21 cellular contexts compared by ENCODE assay signal in the genomic region with DNA sequence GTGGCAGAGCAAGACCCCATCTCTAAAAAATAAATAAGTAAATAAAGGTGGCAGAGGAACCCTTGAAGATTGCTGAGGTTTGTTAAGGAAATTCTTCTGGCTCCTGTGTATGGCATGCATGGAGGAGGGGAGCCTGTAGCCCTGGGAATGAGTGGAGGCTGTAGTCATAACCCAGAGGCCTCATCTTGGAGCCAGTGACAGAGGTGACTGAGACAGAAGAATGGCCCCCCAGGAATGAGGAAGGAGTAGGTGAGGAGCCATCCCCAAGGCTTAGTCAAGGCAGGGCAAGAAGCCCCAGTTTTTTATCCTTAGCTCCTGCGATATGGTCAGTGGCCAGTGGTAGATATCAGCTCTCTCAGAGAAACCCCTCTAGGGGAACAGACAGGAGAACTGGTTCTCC.
"Had no signal": no experiment of that assay in that cellular context is flagged by ENCODE, and none has a peak within 500 bp of the region (broad histone marks: within the 10 kb centered on the region; RNA-seq: fewer than 3 reads in every experiment).

No MANE protein-coding gene starts in this region.

- H3K4me1 ChIP-seq: colonic mucosa, gastroesophageal sphincter, psoas muscle, right atrium auricular region, tibial artery had no signal

- H3K9me3 ChIP-seq: colonic mucosa, gastroesophageal sphincter, ovary, psoas muscle, right atrium auricular region, spleen, tibial artery had no signal

- H3K27me3 Mint-ChIP-seq: activated CD4-positive, alpha-beta T cell treated with anti-CD3 and anti-CD28 coated beads for 36 hours; activated naive CD4-positive, alpha-beta T cell treated with anti-CD3 and anti-CD28 coated beads, Interleukin-2, amount 50 U/mL, for 24 hours; natural killer cell treated with Interleukin-12 subunit alpha and Interleukin-12 subunit beta and Interleukin-15 and Interleukin-18, amount 100 ng/mL, for 72 hours; T-helper 17 cell had no signal

- DNase-seq: activated B cell treated with CpG ODN at 0.5 μM for 24 hours; activated CD4-positive, alpha-beta T cell treated with anti-CD3 and anti-CD28 coated beads for 36 hours; activated CD4-positive, alpha-beta T cell treated with anti-CD3 and anti-CD28 coated beads, Interleukin-2, amount 50 U/mL, for 48 hours; activated gamma-delta T cell treated with Interleukin-2 at 50 U/mL for 16 hours; aorta; brain microvascular endothelial cell; central memory CD4-positive, alpha-beta T cell; colonic mucosa; left colon; ovary; psoas muscle; spleen; stimulated activated CD4-positive, alpha-beta T cell treated with anti-CD3 and anti-CD28 coated beads, Interleukin-4, amount 100 ng/mL, for 24 hours; stimulated activated naive CD8-positive, alpha-beta T cell treated with anti-CD3 and anti-CD28 coated beads, Interleukin-15, Interleukin-2, amounts not matched to agents 100 U/mL and 50 U/mL, for 24 hours; T-helper 17 cell; tibial artery had no signal

- H3K27me3 ChIP-seq: brain microvascular endothelial cell, colonic mucosa, gastroesophageal sphincter, ovary, right atrium auricular region, spleen, tibial artery had no signal

- ATAC-seq: activated CD4-positive, alpha-beta T cell treated with anti-CD3 and anti-CD28 coated beads for 36 hours; gastroesophageal sphincter; left colon; natural killer cell treated with Interleukin-12 subunit alpha and Interleukin-12 subunit beta and Interleukin-15 and Interleukin-18, amount 100 ng/mL, for 72 hours; psoas muscle; stimulated activated naive CD8-positive, alpha-beta T cell treated with anti-CD3 and anti-CD28 coated beads, Interleukin-15, Interleukin-2, amounts not matched to agents 100 U/mL and 50 U/mL, for 24 hours; T-helper 17 cell had no signal

- H3K4me3 Mint-ChIP-seq: activated B cell treated with CpG ODN at 0.5 μM for 24 hours; activated CD4-positive, alpha-beta T cell treated with anti-CD3 and anti-CD28 coated beads for 36 hours; activated naive CD4-positive, alpha-beta T cell treated with anti-CD3 and anti-CD28 coated beads, Interleukin-2, amount 50 U/mL, for 24 hours; memory B cell; natural killer cell treated with Interleukin-12 subunit alpha and Interleukin-12 subunit beta and Interleukin-15 and Interleukin-18, amount 100 ng/mL, for 72 hours; T-helper 17 cell had no signal

- H3K4me3 ChIP-seq: colonic mucosa, gastroesophageal sphincter, ovary, psoas muscle, right atrium auricular region, spleen, tibial artery had no signal

- H3K36me3 Mint-ChIP-seq: activated naive CD4-positive, alpha-beta T cell treated with anti-CD3 and anti-CD28 coated beads, Interleukin-2, amount 50 U/mL, for 24 hours; memory B cell; natural killer cell treated with Interleukin-12 subunit alpha and Interleukin-12 subunit beta and Interleukin-15 and Interleukin-18, amount 100 ng/mL, for 72 hours had no signal

- H3K36me3 ChIP-seq: brain microvascular endothelial cell, colonic mucosa, gastroesophageal sphincter, ovary, right atrium auricular region, spleen, tibial artery had no signal

- H3K4me1 Mint-ChIP-seq: activated B cell treated with CpG ODN at 0.5 μM for 24 hours had no signal

- H3K27ac ChIP-seq: brain microvascular endothelial cell, colonic mucosa, gastroesophageal sphincter, ovary, psoas muscle, right atrium auricular region, spleen, tibial artery had no signal

- H3K27ac Mint-ChIP-seq: activated B cell treated with CpG ODN at 0.5 μM for 24 hours; activated CD4-positive, alpha-beta T cell treated with anti-CD3 and anti-CD28 coated beads for 36 hours; activated naive CD4-positive, alpha-beta T cell treated with anti-CD3 and anti-CD28 coated beads, Interleukin-2, amount 50 U/mL, for 24 hours; memory B cell; natural killer cell treated with Interleukin-12 subunit alpha and Interleukin-12 subunit beta and Interleukin-15 and Interleukin-18, amount 100 ng/mL, for 72 hours; T-helper 17 cell had no signal

- H3K9me3 Mint-ChIP-seq: activated B cell treated with CpG ODN at 0.5 μM for 24 hours; activated naive CD4-positive, alpha-beta T cell treated with anti-CD3 and anti-CD28 coated beads, Interleukin-2, amount 50 U/mL, for 24 hours; memory B cell; natural killer cell treated with Interleukin-12 subunit alpha and Interleukin-12 subunit beta and Interleukin-15 and Interleukin-18, amount 100 ng/mL, for 72 hours had no signal
